18 cellular contexts compared by ENCODE assay signal in the genomic region with DNA sequence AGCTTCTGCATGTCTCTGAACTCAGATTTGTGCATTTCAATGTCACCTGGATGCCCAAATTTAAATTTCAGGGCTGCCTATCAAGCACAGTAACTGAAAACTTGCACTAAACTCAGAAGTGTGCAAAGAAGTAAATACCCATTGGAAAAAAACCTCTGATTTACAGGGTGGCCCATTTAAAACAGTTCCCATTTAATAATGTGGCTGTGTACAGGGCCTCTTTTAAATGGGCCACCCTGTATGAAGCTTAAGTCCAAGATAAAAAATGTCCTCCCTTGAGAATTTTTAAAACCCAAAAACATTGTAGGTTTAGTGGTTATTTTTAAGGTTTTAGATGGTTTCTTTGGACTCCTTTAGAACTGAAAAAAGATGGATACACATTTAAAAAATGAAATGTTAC.
"Had no signal": no experiment of that assay in that cellular context is flagged by ENCODE, and none has a peak within 500 bp of the region (broad histone marks: within the 10 kb centered on the region; RNA-seq: fewer than 3 reads in every experiment).

No MANE protein-coding gene starts in this region.

- H3K27ac ChIP-seq: neural progenitor cell, neutrophil, ovary, pancreas, parathyroid adenoma, prostate gland, psoas muscle, right atrium auricular region, right lobe of liver, sigmoid colon, skin epidermis, spleen had no signal

- H3K36me3 ChIP-seq: neural progenitor cell, neutrophil, ovary, pancreas, prostate gland, right atrium auricular region, right lobe of liver, sigmoid colon, spleen had no signal

- H3K4me1 ChIP-seq: neural progenitor cell, pancreas, parathyroid adenoma, prostate gland, psoas muscle, right atrium auricular region, right lobe of liver, sigmoid colon, spleen had no signal

- ATAC-seq: naive thymus-derived CD8-positive, alpha-beta T cell; natural killer cell; natural killer cell treated with Interleukin-12 subunit alpha and Interleukin-12 subunit beta and Interleukin-15 and Interleukin-18, amount 100 ng/mL, for 72 hours; pancreas; psoas muscle; right cardiac atrium; right lobe of liver; sciatic nerve had no signal

- H3K4me3 ChIP-seq: neural progenitor cell, ovary, pancreas, prostate gland, psoas muscle, right atrium auricular region, right lobe of liver, sigmoid colon, skin epidermis, smooth muscle cell, spleen had no signal

- H3K9me3 ChIP-seq: neutrophil, ovary, pancreas, prostate gland, psoas muscle, right atrium auricular region, right lobe of liver, sigmoid colon, spleen had no signal
